17 cellular contexts compared by ENCODE assay signal in the genomic region with DNA sequence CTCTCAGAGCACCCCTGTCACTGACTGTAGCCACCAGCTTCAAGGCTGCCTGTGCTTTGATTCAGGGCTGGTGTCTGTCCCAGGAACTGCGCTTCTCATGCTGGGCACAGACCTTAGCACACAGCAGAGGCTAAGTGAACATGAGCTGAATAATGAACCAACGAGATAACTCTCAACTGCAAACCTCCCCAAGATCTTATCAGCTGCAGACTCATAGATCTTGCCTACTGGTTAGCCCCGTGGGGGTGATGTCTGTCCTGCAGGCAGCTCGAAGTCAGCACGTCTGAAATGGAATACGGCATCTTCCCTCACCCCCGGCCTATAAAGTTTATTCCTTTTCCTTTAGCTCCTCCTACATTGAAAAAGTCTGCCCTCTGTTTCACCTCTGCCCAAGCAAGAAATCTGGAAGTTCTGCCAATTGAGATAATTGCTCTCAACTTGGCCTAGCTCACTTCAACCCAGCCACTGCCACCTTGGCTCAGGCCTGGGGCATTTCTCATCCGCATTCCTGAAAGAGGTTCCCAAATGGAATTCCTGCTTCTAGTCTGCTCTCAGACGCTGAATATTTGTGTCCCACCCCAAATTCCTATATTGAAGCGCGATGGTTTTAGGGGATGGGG.
DNase-seq lines count a peak whose midpoint lies in the region; ATAC-seq, FAIRE-seq and TF ChIP-seq lines count a peak whose summit lies in the region.
"Had no signal": no experiment of that assay in that cellular context is flagged by ENCODE, and none has a peak within 500 bp of the region (broad histone marks: within the 10 kb centered on the region; RNA-seq: fewer than 3 reads in every experiment).

No MANE protein-coding gene starts in this region.

- H2BK20ac ChIP-seq in IMR-90 (ENCODE audit: low read depth, low read length) = no peak overlapping the region

- no peak overlapping the region for H3K18ac ChIP-seq in IMR-90 (ENCODE audit: low read depth, low read length)

- H3K4me2 ChIP-seq in IMR-90 (ENCODE audit: low read depth, low read length) = no peak overlapping the region

- H3K27me3 ChIP-seq in IMR-90 (ENCODE audit: control insufficient read depth, insufficient read depth, low read length) (no peaks in the 10 kb centered on the region), right cardiac atrium (ENCODE audit: control insufficient read depth, insufficient read depth) (no peaks in the 10 kb centered on the region), subcutaneous abdominal adipose tissue (ENCODE audit: control insufficient read depth in 5 of 5, insufficient read depth in 4 of 5, low read length in 5 of 5) (no peaks in the 10 kb centered on the region)
- H3K27me3 ChIP-seq: transverse colon had no signal

- BruUV-seq in IMR-90 (replicated peaks; lab: Mats Ljungman, UMichigan) = no TSS peak

- H3K9me1 ChIP-seq in IMR-90 (ENCODE audit: insufficient read depth, low read length) = peaks cover 12% of the 10 kb centered on the region

- H3K4me3 ChIP-seq in IMR-90 (ENCODE audit: insufficient read depth, low read depth, low read length) (no peak overlapping the region), right cardiac atrium (ENCODE audit: low read length) (no peak overlapping the region), subcutaneous abdominal adipose tissue (ENCODE audit: low read depth in 1 of 5, low read length in 5 of 5) (peak overlapping the region in 2 of 5 donors; percentile 2 to 45)
- H3K4me3 ChIP-seq: mucosa of descending colon, transverse colon had no signal

- H3K4me1 ChIP-seq in IMR-90 (ENCODE audit: control insufficient read depth, insufficient read depth, low read length) (peaks cover 38% of the 10 kb centered on the region), right cardiac atrium (ENCODE audit: control insufficient read depth, insufficient read depth, low read length) (peaks cover 12% of the 10 kb centered on the region), subcutaneous abdominal adipose tissue (ENCODE audit: control insufficient read depth in 5 of 5, insufficient read depth in 5 of 5, low read length in 5 of 5) (peaks cover 28 to 66% (median 55%) of the 10 kb centered on the region in 5 donors)

- H2AK9ac ChIP-seq in IMR-90 (replicated peaks; ENCODE audit: low read depth, low read length, poor library complexity) = no peak overlapping the region

- peak overlapping the region; percentile 51 for H4K91ac ChIP-seq in IMR-90 (ENCODE audit: insufficient read depth, low read depth, low read length)

- WGBS in IMR-90 (ENCODE audit: extremely low coverage in 2 of 2, insufficient read length in 1 of 2), 2 experiments = 67% methylated on average over 3 of the region's 11 CpGs; no CpG with 5 or more reads in 1 of the 2 experiments
- 64% methylated on average over 11 of the region's 11 CpGs for WGBS in right cardiac atrium

- POLR2A ChIA-PET in IMR-90 (lab: Charles Lee; ENCODE audit: unreplicated experiment) = interaction anchor here (0.5 to 0.9 kb wide), 2 partner anchors 11 to 422 kb away, joined by 3 to 4 read pairs; no protein-coding TSS in a partner anchor

- H2BK120ac ChIP-seq in IMR-90 (ENCODE audit: low read depth, low read length) = no peak overlapping the region; the same call in 1 of the 2 replicates

- dilution Hi-C loops in IMR-90 (cut with HindIII; ENCODE audit: low sequenced_read_pairs, unreplicated experiment) = no loop called here

- no peak overlapping the region for H2BK15ac ChIP-seq in IMR-90 (ENCODE audit: low read depth, low read length)

- TF ChIP-seq POLR2A in IMR-90 (IDR thresholded peaks at IDR 0.05; ENCODE audit: low read depth, low read length) (no peak), GM12891 (IDR thresholded peaks at IDR 0.05; ENCODE audit: low read depth, low read length) (no peak)

- ATAC-seq in IMR-90 (ENCODE audit: low read depth) (no peak), right cardiac atrium (peak; percentile 62 to 71), sciatic nerve (no peak)
- ATAC-seq: HCT116, mucosa of descending colon had no signal

- intact Hi-C loops in IMR-90 (cut with micrococcal nuclease) (no loop called here), right cardiac atrium (cut with DNase I) (no loop called here), sciatic nerve (cut with DNase I) (no loop called here)

- H3K36me3 ChIP-seq in IMR-90 (ENCODE audit: control insufficient read depth, insufficient read depth, low read length) = no peaks in the 10 kb centered on the region
- H3K36me3 ChIP-seq in subcutaneous abdominal adipose tissue (ENCODE audit: control insufficient read depth in 5 of 5, insufficient read depth in 5 of 5, low read length in 5 of 5) = peaks cover 0 to 24% (median 3%) of the 10 kb centered on the region in 5 donors
- H3K36me3 ChIP-seq: transverse colon had no signal

- H4K5ac ChIP-seq in IMR-90 (ENCODE audit: low read depth, low read length) = no peak overlapping the region

- no peak overlapping the region for H3K23ac ChIP-seq in IMR-90 (ENCODE audit: low read depth, low read length)

- DNase-seq in IMR-90 = no peak
- DNase-seq in cerebellar cortex (ENCODE audit: low spot score) = peak; percentile 20
- DNase-seq in right cardiac atrium = no peak
- DNase-seq in sciatic nerve (ENCODE audit: low spot score) = no peak
- no peak for DNase-seq in GM12891 (ENCODE audit: insufficient read length, low spot score)
- DNase-seq in AG08395 (ENCODE audit: low spot score) = no peak
- DNase-seq: amygdala; cortex of kidney; kidney glomerular epithelial cell; mucosa of descending colon; NCI-H2081; NCI-H526; stimulated activated CD4-positive, alpha-beta T cell treated with anti-CD3 and anti-CD28 coated beads, Interleukin-4, amount 100 ng/mL, for 4 hours; transverse colon had no signal

- in situ Hi-C loops in IMR-90 (cut with MboI; ENCODE audit: low sequenced_read_pairs) = no loop called here

- H3K14ac ChIP-seq in IMR-90 (replicated peaks; ENCODE audit: low read depth, low read length) = no peak overlapping the region

- H3K9ac ChIP-seq in IMR-90 (ENCODE audit: low read depth, low read length) = no peak overlapping the region
- H3K9ac ChIP-seq in subcutaneous abdominal adipose tissue (ENCODE audit: low read length in 5 of 5) = peak overlapping the region in 1 of 5 donors; percentile 7

- no peak for TF ChIP-seq CTCF in IMR-90 (conservative IDR thresholded peaks at IDR 0.05; ENCODE audit: low read depth, low read length)

- no peaks in the 10 kb centered on the region for H3K79me1 ChIP-seq in IMR-90 (ENCODE audit: low read depth in 1 of 2, low read length in 2 of 2)

- H2BK5ac ChIP-seq in IMR-90 (ENCODE audit: low read depth, low read length, poor library complexity, severe bottlenecking) = no peak overlapping the region

- H3K4ac ChIP-seq in IMR-90 (ENCODE audit: low read depth, low read length) = peak overlapping the region; percentile 7; the same call in 1 of the 2 replicates

- CTCF ChIA-PET in IMR-90 (lab: Yijun Ruan, JAX) = interaction anchor here (0.6 to 0.7 kb wide), 2 partner anchors 69 to 1238 kb away, joined by 3 to 4 read pairs; no protein-coding TSS in a partner anchor

- TF ChIP-seq RAD21 in IMR-90 (IDR thresholded peaks at IDR 0.05; ENCODE audit: low read length) = no peak

- H3K9me3 ChIP-seq in IMR-90 (ENCODE audit: control insufficient read depth, insufficient read depth, low read length) (no peaks in the 10 kb centered on the region), right cardiac atrium (ENCODE audit: control insufficient read depth, low read length) (no peaks in the 10 kb centered on the region), subcutaneous abdominal adipose tissue (ENCODE audit: control insufficient read depth in 5 of 5, low read length in 5 of 5) (no peaks in the 10 kb centered on the region)
- H3K9me3 ChIP-seq: mucosa of descending colon, transverse colon had no signal

- no peak for FAIRE-seq in GM12891 (lab: Jason Lieb, UNC)
- FAIRE-seq: TTC549 had no signal

- H2AK5ac ChIP-seq in IMR-90 (ENCODE audit: low read depth, low read length) = peak overlapping the region; percentile 39

- no peak overlapping the region for H4K8ac ChIP-seq in IMR-90 (ENCODE audit: low read depth in 2 of 2, low read length in 2 of 2)

- H3K27ac ChIP-seq in IMR-90 (ENCODE audit: insufficient read depth, low read length) (no peak overlapping the region), right cardiac atrium (ENCODE audit: low read length) (peak overlapping the region; percentile 82), subcutaneous abdominal adipose tissue (ENCODE audit: low read depth, low read length) (peak overlapping the region; percentile 85)

- H4K20me1 ChIP-seq in IMR-90 (ENCODE audit: insufficient read depth, low read length) = no peaks in the 10 kb centered on the region

- no peak overlapping the region for H3K56ac ChIP-seq in IMR-90 (ENCODE audit: extremely low read depth, insufficient read depth, low read length)

- no peak overlapping the region for H2AFZ ChIP-seq in IMR-90 (replicated peaks; ENCODE audit: low read length, poor library complexity)

TF ChIP-seq in IMR-90, 13 proteins besides CTCF, POLR2A, EP300 and RAD21 (continues in another document):
- TF ChIP-seq NFE2L2 (IDR thresholded peaks at IDR 0.05; ENCODE audit: low read depth, low read length) (no peak), CHD1 (IDR thresholded peaks at IDR 0.05; ENCODE audit: low read depth, low read length) (no peak), RFX5 (IDR thresholded peaks at IDR 0.05; ENCODE audit: low read depth, low read length) (no peak), MXI1 (IDR thresholded peaks at IDR 0.05; ENCODE audit: borderline replicate concordance, low read depth, low read length) (no peak), CEBPB (IDR thresholded peaks at IDR 0.05; ENCODE audit: low read depth, low read length) (no peak), FOS (IDR thresholded peaks at IDR 0.05; ENCODE audit: low read depth, low read length) (no peak), MAFK (IDR thresholded peaks at IDR 0.05; ENCODE audit: low read depth, low read length) (no peak)

TF ChIP-seq in GM12891, 5 proteins besides CTCF, POLR2A, EP300 and RAD21:
- no peak for TF ChIP-seq SPI1 (IDR thresholded peaks at IDR 0.05; ENCODE audit: low read depth, low read length)
- no peak for TF ChIP-seq TAF1 (IDR thresholded peaks at IDR 0.05; ENCODE audit: low read depth, low read length)
- TF ChIP-seq POLR2AphosphoS5 (IDR thresholded peaks at IDR 0.05; ENCODE audit: low read depth, low read length) = no peak
- TF ChIP-seq PAX5 (IDR thresholded peaks at IDR 0.05; ENCODE audit: insufficient read depth, low read length, severe bottlenecking) = no peak
- no peak for TF ChIP-seq POU2F2 (IDR thresholded peaks at IDR 0.05; ENCODE audit: low read depth, low read length)

Comparison
In these comparisons a context has a peak if more than half of its experiments do, and no peak if none do; other contexts are left out.
1. ATAC-seq: peak in right cardiac atrium (2 of 2); none in IMR-90 (single experiment) and sciatic nerve (single experiment).